In genomic region chr1:27364696-27365371, GRCh38 we compare ENCODE assay signal across 9 cellular contexts. TPM values are rescaled to one million over a fixed set of nuclear protein-coding genes. Genes with fewer than 3 reads are reported as not detected.
A peak's percentile ranks its signal among the peaks of the same experiment; 100 is the strongest.
DNase-seq lines count a peak whose midpoint lies in the region; ATAC-seq and TF ChIP-seq lines count a peak whose summit lies in the region.
"Had no signal": no experiment of that assay in that cellular context is flagged by ENCODE, and none has a peak within 500 bp of the region (broad histone marks: within the 10 kb centered on the region; RNA-seq: fewer than 3 reads in every experiment).

No MANE protein-coding gene starts in this region.

- H3K9ac ChIP-seq in MM.1S (ENCODE audit: low read length) (no peak overlapping the region), neural cell (ENCODE audit: low read length) (no peak overlapping the region)

- H3K36me3 ChIP-seq in MM.1S (replicated peaks; ENCODE audit: insufficient read depth, low read length) (no peaks in the 10 kb centered on the region), neural cell (ENCODE audit: insufficient read depth, low read length) (no peaks in the 10 kb centered on the region)
- H3K36me3 ChIP-seq in effector memory CD4-positive, alpha-beta T cell (ENCODE audit: control insufficient read depth, insufficient read depth, low read length), result no peaks in the 10 kb centered on the region

- intact Hi-C loops in dendritic cell treated with granulocyte-macrophage colony-stimulating factor and Interleukin-4, amounts not matched to agents 40 ng/mL and 50 ng/mL, for 4 days (cut with micrococcal nuclease), result loop anchor here (1.0 kb wide), 1 partner anchor 8 kb away; no protein-coding TSS in a partner anchor

- H2AFZ ChIP-seq in MM.1S (ENCODE audit: low read length) (peak overlapping the region; percentile 95), neural cell (ENCODE audit: low read depth, low read length) (no peak overlapping the region)

- no peak for ATAC-seq in GM21447 (IDR thresholded peaks at IDR 0.05; ENCODE audit: unreplicated experiment)

- DNase-seq in MM.1S, result no peak
- no peak for DNase-seq in occipital lobe (lab: John Stamatoyannopoulos, UW)
- no peak for DNase-seq in GDM1 (lab: John Stamatoyannopoulos, UW)
- no peak for DNase-seq in effector memory CD4-positive, alpha-beta T cell

- H3F3A ChIP-seq in MM.1S (ENCODE audit: insufficient read depth, low read length) (peaks cover 3% of the 10 kb centered on the region; the same call in 1 of the 2 replicates), neural cell (ENCODE audit: insufficient read depth, low read length, poor library complexity, severe bottlenecking) (no peaks in the 10 kb centered on the region)

- H3K4me1 ChIP-seq in MM.1S (ENCODE audit: low read length), result peaks cover 8% of the 10 kb centered on the region
- peaks cover 23% of the 10 kb centered on the region for H3K4me1 ChIP-seq in effector memory CD4-positive, alpha-beta T cell (ENCODE audit: control insufficient read depth, insufficient read depth, low read length, poor library complexity, severe bottlenecking)

- no peaks in the 10 kb centered on the region for H3K9me3 Mint-ChIP-seq in dendritic cell treated with granulocyte-macrophage colony-stimulating factor and Interleukin-4, amounts not matched to agents 40 ng/mL and 50 ng/mL, for 4 days

- H3K9me3 ChIP-seq in MM.1S (replicated peaks; ENCODE audit: insufficient read depth, low read length) (no peaks in the 10 kb centered on the region), neural cell (ENCODE audit: low read length) (no peaks in the 10 kb centered on the region)
- no peaks in the 10 kb centered on the region for H3K9me3 ChIP-seq in effector memory CD4-positive, alpha-beta T cell (ENCODE audit: control insufficient read depth, low read length)

- H4K20me1 ChIP-seq in MM.1S (ENCODE audit: insufficient read depth, low read length) (no peaks in the 10 kb centered on the region), neural cell (ENCODE audit: insufficient read depth) (no peaks in the 10 kb centered on the region)

- no peaks in the 10 kb centered on the region for H3K9me2 ChIP-seq in MM.1S (replicated peaks; ENCODE audit: insufficient read depth, low read length)
- no peaks in the 10 kb centered on the region for H3K9me2 ChIP-seq in neural cell (ENCODE audit: insufficient read depth, low read length)

- H3K4me2 ChIP-seq in MM.1S (ENCODE audit: low read depth, low read length) (peak overlapping the region; percentile 99), neural cell (ENCODE audit: low read length) (no peak overlapping the region)

- H3K4me1 Mint-ChIP-seq in dendritic cell treated with granulocyte-macrophage colony-stimulating factor and Interleukin-4, amounts not matched to agents 40 ng/mL and 50 ng/mL, for 4 days (ENCODE audit: low read depth), result peaks cover 66% of the 10 kb centered on the region

- peak overlapping the region; percentile 98 for H3K27ac Mint-ChIP-seq in dendritic cell treated with granulocyte-macrophage colony-stimulating factor and Interleukin-4, amounts not matched to agents 40 ng/mL and 50 ng/mL, for 4 days

- TF ChIP-seq CTCF in C4-2B (conservative IDR thresholded peaks at IDR 0.05), result no peak
- no peak for TF ChIP-seq CTCF in MM.1S (IDR thresholded peaks at IDR 0.05; ENCODE audit: low read length)
- no peak for TF ChIP-seq CTCF in neural cell (IDR thresholded peaks at IDR 0.05; ENCODE audit: poor library complexity, severe bottlenecking)

- no peak for TF ChIP-seq RAD21 in neural cell (conservative IDR thresholded peaks at IDR 0.05)

- peaks cover 16% of the 10 kb centered on the region for H3K27me3 Mint-ChIP-seq in dendritic cell treated with granulocyte-macrophage colony-stimulating factor and Interleukin-4, amounts not matched to agents 40 ng/mL and 50 ng/mL, for 4 days

- H3K79me2 ChIP-seq in MM.1S (ENCODE audit: low read length), result no peaks in the 10 kb centered on the region
- H3K79me2 ChIP-seq in neural cell (replicated peaks; ENCODE audit: insufficient read depth, low read length), result no peaks in the 10 kb centered on the region

- H3K27me3 ChIP-seq in MM.1S (replicated peaks; ENCODE audit: insufficient read depth, low read length) (0 out of 2 replicates have a peak, but pooled peaks cover under 1% of the 10 kb centered on the region), neural cell (ENCODE audit: insufficient read depth, low read depth, low read length) (peaks cover 21% of the 10 kb centered on the region)
- no peaks in the 10 kb centered on the region for H3K27me3 ChIP-seq in effector memory CD4-positive, alpha-beta T cell (replicated peaks; ENCODE audit: control insufficient read depth, insufficient read depth, low read length, poor library complexity, severe bottlenecking)

- H3K27ac ChIP-seq in C4-2B (peak overlapping the region; percentile 82), MM.1S (ENCODE audit: low read length) (no peak overlapping the region), neural cell (ENCODE audit: low read length) (no peak overlapping the region)
- H3K27ac ChIP-seq in effector memory CD4-positive, alpha-beta T cell (ENCODE audit: insufficient read depth, low read length, poor library complexity, severe bottlenecking), result no peak overlapping the region

- peak overlapping the region; percentile 45 for H3K4me3 ChIP-seq in MM.1S (ENCODE audit: low read length)
- H3K4me3 ChIP-seq in neural cell (ENCODE audit: low read length), result peak overlapping the region; percentile 64
- H3K4me3 ChIP-seq in effector memory CD4-positive, alpha-beta T cell (ENCODE audit: insufficient read depth, low read depth, low read length, poor library complexity, severe bottlenecking), result no peak overlapping the region

- H3K4me3 Mint-ChIP-seq in dendritic cell treated with granulocyte-macrophage colony-stimulating factor and Interleukin-4, amounts not matched to agents 40 ng/mL and 50 ng/mL, for 4 days, result peak overlapping the region; percentile 97

- no peak for TF ChIP-seq EP300 in neural cell (conservative IDR thresholded peaks at IDR 0.05; ENCODE audit: poor library complexity, severe bottlenecking)

- H3K36me3 Mint-ChIP-seq in dendritic cell treated with granulocyte-macrophage colony-stimulating factor and Interleukin-4, amounts not matched to agents 40 ng/mL and 50 ng/mL, for 4 days (ENCODE audit: low read depth), result peaks cover 54% of the 10 kb centered on the region

TF ChIP-seq in neural cell, 6 proteins besides CTCF, POLR2A, EP300 and RAD21:
- TF ChIP-seq SMC3 (conservative IDR thresholded peaks at IDR 0.05; ENCODE audit: poor library complexity) (no peak), EZH2 (IDR thresholded peaks at IDR 0.05; ENCODE audit: borderline replicate concordance, insufficient read depth, low read length, poor library complexity, severe bottlenecking) (no peak), TAF1 (IDR thresholded peaks at IDR 0.05; ENCODE audit: low read depth) (no peak), REST (IDR thresholded peaks at IDR 0.05; ENCODE audit: borderline replicate concordance) (no peak)
TF ChIP-seq in neural cell: peak in this region for 0.

RNA-seq across cellular contexts. Expression of gene MAP3K6, which starts 1.9 kb away (rescaled TPM):
- polyA plus RNA-seq in neural cell, result 1.6 and 4.4 TPM in 2 replicates
- 1.2 and 1.6 TPM in 2 replicates for polyA minus RNA-seq in neural cell
- total RNA-seq in occipital lobe, result 2.7 TPM

RNA-seq across cellular contexts. Expression of gene FCN3, which starts 9.8 kb away (rescaled TPM):
- not detected in 2 replicates for polyA plus RNA-seq in neural cell
- polyA minus RNA-seq in neural cell, result not detected in 2 replicates
- total RNA-seq in occipital lobe, result not detected
- total RNA-seq: LHCN-M2 had no signal

RNA-seq across cellular contexts. Expression of gene CD164L2, which starts 18.3 kb away (rescaled TPM):
- polyA plus RNA-seq in neural cell, result not detected in 2 replicates
- polyA minus RNA-seq in neural cell, result not detected in 2 replicates
- total RNA-seq in occipital lobe, result not detected
- total RNA-seq: LHCN-M2 had no signal

RNA-seq across cellular contexts. Expression of gene SYTL1, which starts 23.0 kb away (rescaled TPM):
- not detected in 2 replicates for polyA plus RNA-seq in neural cell
- polyA minus RNA-seq in neural cell, result 0.46 TPM in 1 of 2 replicates, not detected in the other
- not detected for total RNA-seq in occipital lobe

RNA-seq across cellular contexts. Expression of gene GPR3, which starts 27.6 kb away (rescaled TPM):
- polyA plus RNA-seq in neural cell, result 0.12 and 0.54 TPM in 2 replicates
- 1.2 and 2.7 TPM in 2 replicates for polyA minus RNA-seq in neural cell
- total RNA-seq in occipital lobe, result not detected
